In genomic region chr19:38402967-38403674, GRCh38 we compare ENCODE assay signal across 8 cellular contexts. TPM values are rescaled to one million over a fixed set of nuclear protein-coding genes. Genes with fewer than 3 reads are reported as not detected.
DNase-seq lines count a peak whose midpoint lies in the region; ATAC-seq, FAIRE-seq and TF ChIP-seq lines count a peak whose summit lies in the region.

FAM98C (plus strand) TSS chr19:38403093; CDS start chr19:38403154, 61 bp downstream.

- H3K36me3 ChIP-seq in pancreas (peaks cover 0 to 9% (median 0%) of the 10 kb centered on the region in 3 donors), tibial artery (peaks cover 11 to 34% (median 22%) of the 10 kb centered on the region in 3 donors)

- intact Hi-C loops in head of caudate nucleus (cut with DNase I) = loop anchor here (5.0 kb wide), 1 partner anchor 214 kb away; the partner anchor contains the start of genes EIF3K and MAP4K1
- intact Hi-C loops in pancreas (cut with DNase I) = loop anchor here in 1 of 3 donors (10.0 kb wide), 1 partner anchor 212 kb away; the partner anchor contains the start of genes EIF3K and MAP4K1
- intact Hi-C loops in tibial artery (cut with DNase I; ENCODE audit: low total_unique reads) = loop anchor here (2.0 to 5.0 kb wide), 2 partner anchors 14 to 229 kb away; partner anchors contain the start of genes GGN and SPRED3

- H3K4me1 ChIP-seq in pancreas = peaks cover 0 to 2% (median 0%) of the 10 kb centered on the region in 3 donors
- peaks cover 0 to 21% (median 5%) of the 10 kb centered on the region in 4 donors for H3K4me1 ChIP-seq in tibial artery

- TF ChIP-seq CTCF in GM12864 (IDR thresholded peaks at IDR 0.05; ENCODE audit: low read depth, low read length, missing control alignments) (peak; percentile 85), pancreas (IDR thresholded peaks at IDR 0.05) (peak; percentile 98 to 99 (median 99)), tibial artery (IDR thresholded peaks at IDR 0.05) (peak; percentile 94 to 99)

- H3K9me3 ChIP-seq in pancreas (no peaks in the 10 kb centered on the region), tibial artery (no peaks in the 10 kb centered on the region)

- no peaks in the 10 kb centered on the region for H3K9me3 Mint-ChIP-seq in activated naive CD8-positive, alpha-beta T cell (ENCODE audit: low read depth)

- peak within 1 kb of the TSS; percentile 89 for H3K4me3 Mint-ChIP-seq in activated naive CD8-positive, alpha-beta T cell

- peaks cover 2% of the 10 kb centered on the region for H3K27me3 Mint-ChIP-seq in activated naive CD8-positive, alpha-beta T cell

- no peak for FAIRE-seq in pancreas (lab: Jason Lieb, UNC)

- H3K4me3 ChIP-seq in GM12864 (ENCODE audit: low read depth, low read length) (peak within 1 kb of the TSS; percentile 75), pancreas (peak within 1 kb of the TSS; percentile 81 to 99 (median 90)), tibial artery (peak within 1 kb of the TSS; percentile 90 to 94)

- no peaks in the 10 kb centered on the region for H3K36me3 Mint-ChIP-seq in activated naive CD8-positive, alpha-beta T cell

- peak; percentile 85 for DNase-seq in GM12864 (ENCODE audit: low read depth)
- peak; percentile 92 for DNase-seq in NCI-H1092 treated with DMSO at 0.1 percent for 48 hours (lab: John Stamatoyannopoulos, UW)
- peak; percentile 73 for DNase-seq in SKM-1 (lab: John Stamatoyannopoulos, UW; ENCODE audit: unreplicated experiment)
- DNase-seq in head of caudate nucleus = peak; percentile 92 to 98 (median 97)
- peak; percentile 95 to 99 (median 98) for DNase-seq in pancreas
- DNase-seq in tibial artery = peak; percentile 93 to 97

- peak within 1 kb of the TSS; percentile 86 for H3K27ac Mint-ChIP-seq in activated naive CD8-positive, alpha-beta T cell

- 0 to 1% methylated on average over 60 to 82 of the region's 82 CpGs for WGBS in pancreas, 2 donors

- H3K27me3 ChIP-seq in pancreas (no peaks in the 10 kb centered on the region), tibial artery (peaks cover 0 to 35% of the 10 kb centered on the region in 2 donors)

- ATAC-seq in HG02623 (IDR thresholded peaks at IDR 0.05; ENCODE audit: unreplicated experiment) (peak; percentile 91), pancreas (peak; percentile 98 to 99 (median 98))

- peaks cover 3% of the 10 kb centered on the region for H3K4me1 Mint-ChIP-seq in activated naive CD8-positive, alpha-beta T cell (ENCODE audit: low read depth)

- H3K27ac ChIP-seq in pancreas (peak within 1 kb of the TSS; percentile 78 to 85 (median 80)), tibial artery (peak within 1 kb of the TSS; percentile 83 to 87)

RNA-seq across cellular contexts. Expression of gene FAM98C, which starts in this region (rescaled TPM):
- total RNA-seq in pancreas = 10 to 100 TPM; 11.3 to 18.9 (median 15.5) TPM
- 10 to 100 TPM; 20.6 to 26.7 TPM for polyA plus RNA-seq in pancreas

Comparison
In these comparisons a context has a peak if more than half of its experiments do, and no peak if none do; other contexts are left out.
1. Peak in every context shown above with its lines: DNase-seq, ATAC-seq, H3K4me3 ChIP-seq and H3K27ac ChIP-seq.